ENCODE assay signal across 27 cellular contexts in the genomic region with DNA sequence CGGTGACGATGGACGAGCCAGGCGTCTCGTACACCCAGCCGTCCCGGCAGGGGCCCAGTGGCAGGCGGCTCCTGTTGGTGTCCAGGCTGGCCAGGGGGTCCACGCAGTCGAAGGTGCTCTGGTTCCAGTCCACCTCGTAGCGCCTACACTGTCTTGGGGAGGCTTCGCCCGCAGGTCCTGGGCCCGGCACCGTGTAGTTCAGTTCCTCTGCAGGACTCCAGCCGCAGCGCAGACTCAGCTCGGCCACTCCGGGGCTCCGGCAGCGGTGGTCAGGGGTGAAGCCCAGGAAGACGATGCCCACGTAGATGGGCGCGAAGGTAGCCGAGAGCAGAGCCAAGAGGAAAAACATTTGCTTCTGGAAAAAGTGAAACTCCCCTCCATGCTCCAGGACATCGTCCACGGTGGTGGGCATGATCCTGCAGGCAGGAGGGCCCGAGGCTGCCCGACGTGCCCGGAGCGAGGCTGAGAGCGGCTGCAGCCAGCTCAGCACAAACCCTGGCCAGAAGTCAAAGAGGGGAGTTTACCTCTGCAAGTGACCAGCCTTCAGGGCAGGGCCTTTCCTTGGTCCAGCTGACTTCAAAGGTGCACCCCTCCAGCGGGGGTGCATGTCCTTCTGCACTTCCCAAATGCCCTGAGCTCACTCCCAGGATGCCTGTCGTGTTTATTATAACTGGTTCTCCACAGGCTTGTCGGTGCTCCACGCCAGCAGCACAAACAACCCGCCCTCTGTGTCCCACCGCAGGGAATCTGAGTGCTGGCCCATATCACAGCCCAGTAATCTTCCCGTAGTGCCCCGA. TPM values are rescaled to one million over a fixed set of nuclear protein-coding genes. Genes with fewer than 3 reads are reported as not detected.
DNase-seq lines count a peak whose midpoint lies in the region; ATAC-seq and TF ChIP-seq lines count a peak whose summit lies in the region.
"Had no signal": no experiment of that assay in that cellular context is flagged by ENCODE, and none has a peak within 500 bp of the region (broad histone marks: within the 10 kb centered on the region; RNA-seq: fewer than 3 reads in every experiment).

Gene SLC22A2 (minus strand): TSS at position 476 of the 797 bp plus-strand sequence. CDS start 64 bp downstream, at position 412.

- H2AK5ac ChIP-seq in neuronal stem cell (ENCODE audit: low read depth, low read length), result peak within 1 kb of the TSS; percentile 41

- H3K9ac ChIP-seq in neuronal stem cell (ENCODE audit: low read depth, low read length, poor library complexity), result no peak within 1 kb of the TSS
- H3K9ac ChIP-seq: BLaER1 treated with 17β-estradiol and CSF1 and Interleukin-3, amounts not matched to agents 10 nM and 100 nM had no signal

- H3K79me2 ChIP-seq in hepatocyte, result no peaks in the 10 kb centered on the region

- no peaks in the 10 kb centered on the region for H3K79me1 ChIP-seq in neuronal stem cell (ENCODE audit: low read depth, low read length)

- intact Hi-C loops in left ventricle myocardium inferior (cut with micrococcal nuclease), result no loop called here
- intact Hi-C loops in uterus (cut with DNase I; ENCODE audit: low total_unique reads), result no loop called here

- no peaks in the 10 kb centered on the region for H3K9me2 ChIP-seq in hepatocyte (replicated peaks; ENCODE audit: insufficient read depth)

- ATAC-seq in HG03139 (IDR thresholded peaks at IDR 0.05; ENCODE audit: unreplicated experiment), result no peak
- ATAC-seq: foreskin keratinocyte; PC-3; stimulated activated effector memory CD8-positive, alpha-beta T cell treated with anti-CD3 and anti-CD28 coated beads, Interleukin-12 subunit alpha, Interleukin-12 subunit beta, amount 100 ng/mL, for 72 hours; T-cell had no signal

- peak within 1 kb of the TSS; percentile 1 for H2BK5ac ChIP-seq in neuronal stem cell (ENCODE audit: low read length)

- TF ChIP-seq POLR2A in uterus (IDR thresholded peaks at IDR 0.05), result no peak

- H3K4me3 ChIP-seq in cardiac muscle cell, result no peak within 1 kb of the TSS
- H3K4me3 ChIP-seq in left ventricle myocardium inferior, result no peak within 1 kb of the TSS
- H3K4me3 ChIP-seq in hepatocyte, result no peak within 1 kb of the TSS
- H3K4me3 ChIP-seq in neuronal stem cell (ENCODE audit: low read length in 2 of 2), result no peak within 1 kb of the TSS
- no peak within 1 kb of the TSS for H3K4me3 ChIP-seq in uterus
- H3K4me3 ChIP-seq in BE2C (ENCODE audit: low read depth, low read length), result no peak within 1 kb of the TSS
- H3K4me3 ChIP-seq in WERI-Rb-1 (ENCODE audit: low read depth, low read length), result no peak within 1 kb of the TSS
- H3K4me3 ChIP-seq: BLaER1 treated with 17β-estradiol and CSF1 and Interleukin-3, amounts not matched to agents 10 nM and 100 nM had no signal

- H3K9me3 ChIP-seq in cardiac muscle cell (ENCODE audit: low read depth) (no peaks in the 10 kb centered on the region), left ventricle myocardium inferior (replicated peaks) (no peaks in the 10 kb centered on the region), hepatocyte (ENCODE audit: low read depth) (no peaks in the 10 kb centered on the region), neuronal stem cell (replicated peaks in 1 of 2; ENCODE audit: control insufficient read depth in 2 of 2, insufficient read depth in 1 of 2, low read depth in 1 of 2, low read length in 2 of 2) (no peaks in the 10 kb centered on the region), uterus (no peaks in the 10 kb centered on the region), BE2C (no peaks in the 10 kb centered on the region), WERI-Rb-1 (ENCODE audit: severe bottlenecking) (no peaks in the 10 kb centered on the region)
- H3K9me3 ChIP-seq: BLaER1 treated with 17β-estradiol and CSF1 and Interleukin-3, amounts not matched to agents 10 nM and 100 nM had no signal

- peak within 1 kb of the TSS; percentile 70 for H3K18ac ChIP-seq in neuronal stem cell (ENCODE audit: low read length)

- no peak within 1 kb of the TSS for H4K91ac ChIP-seq in neuronal stem cell (ENCODE audit: low read depth, low read length, poor library complexity)

- H3K4me2 ChIP-seq in hepatocyte (no peak within 1 kb of the TSS), neuronal stem cell (ENCODE audit: insufficient read depth, low read length, poor library complexity, severe bottlenecking) (no peak within 1 kb of the TSS)
- H3K4me2 ChIP-seq: BLaER1 treated with 17β-estradiol and CSF1 and Interleukin-3, amounts not matched to agents 10 nM and 100 nM had no signal

- H3K4ac ChIP-seq in neuronal stem cell (ENCODE audit: low read length), result no peak within 1 kb of the TSS

- H3K23ac ChIP-seq in neuronal stem cell (ENCODE audit: low read depth, low read length, poor library complexity), result peak within 1 kb of the TSS; percentile 59

- H2AFZ ChIP-seq in hepatocyte (peak within 1 kb of the TSS; percentile 15), neuronal stem cell (ENCODE audit: low read length) (no peak within 1 kb of the TSS)

- TF ChIP-seq CTCF in cardiac muscle cell (IDR thresholded peaks at IDR 0.05; ENCODE audit: low read depth, low read length), result no peak
- no peak for TF ChIP-seq CTCF in left ventricle myocardium inferior (IDR thresholded peaks at IDR 0.05; ENCODE audit: borderline replicate concordance)
- no peak for TF ChIP-seq CTCF in hepatocyte (IDR thresholded peaks at IDR 0.05; ENCODE audit: poor library complexity)
- TF ChIP-seq CTCF in uterus (IDR thresholded peaks at IDR 0.05), result no peak
- no peak for TF ChIP-seq CTCF in BE2C (IDR thresholded peaks at IDR 0.05; ENCODE audit: low read depth, low read length)
- no peak for TF ChIP-seq CTCF in WERI-Rb-1 (IDR thresholded peaks at IDR 0.05; ENCODE audit: low read depth, low read length)

- WGBS in hepatocyte (ENCODE audit: low lambda C conversion rate, missing lambda C conversion rate), result 92% methylated on average over 43 of the region's 43 CpGs
- WGBS in neuronal stem cell (ENCODE audit: extremely low coverage in 2 of 2, insufficient read length in 2 of 2, insufficient replicate concordance in 1 of 2), 2 donors, result no CpG with 5 or more reads among the region's 43 CpGs

- H2BK12ac ChIP-seq in neuronal stem cell (ENCODE audit: low read length), result no peak within 1 kb of the TSS

- no peak within 1 kb of the TSS for H3K14ac ChIP-seq in neuronal stem cell (ENCODE audit: low read length)

- no peak for DNase-seq in cardiac muscle cell (ENCODE audit: low read depth in 1 of 2, low spot score in 1 of 2)
- DNase-seq in left ventricle myocardium inferior, result no peak
- no peak for DNase-seq in hepatocyte (ENCODE audit: low spot score)
- no peak for DNase-seq in neuronal stem cell (ENCODE audit: low spot score)
- DNase-seq in uterus, result no peak
- no peak for DNase-seq in BE2C
- DNase-seq in WERI-Rb-1, result no peak
- DNase-seq: activated CD8-positive, alpha-beta memory T cell treated with anti-CD3 and anti-CD28 coated beads for 24 hours; activated naive CD8-positive, alpha-beta T cell treated with anti-CD3 and anti-CD28 coated beads for 36 hours; activated T-cell treated with anti-CD3 and anti-CD28 coated beads, Interleukin-2, amount 50 U/mL, for 24 hours; dorsolateral prefrontal cortex; foreskin keratinocyte; naive B cell; NCI-H1105; NCI-H2029; NCI-H226; NCI-H82; PC-3; SHP77; stimulated activated CD4-positive, alpha-beta T cell treated with anti-CD3 and anti-CD28 coated beads, Interleukin-1b, Interleukin-23, amount 100 ng/mL, for 48 hours; T-cell had no signal

- H3K27me3 ChIP-seq in cardiac muscle cell (no peaks in the 10 kb centered on the region), left ventricle myocardium inferior (ENCODE audit: low read depth) (peaks cover 66% of the 10 kb centered on the region), hepatocyte (no peaks in the 10 kb centered on the region), neuronal stem cell (ENCODE audit: control insufficient read depth in 3 of 3, insufficient read depth in 3 of 3, low read depth in 1 of 3, low read length in 3 of 3) (peaks cover 0 to 4% (median 0%) of the 10 kb centered on the region in 3 experiments), uterus (no peaks in the 10 kb centered on the region), BE2C (peaks cover 6% of the 10 kb centered on the region; the same call in 1 of the 2 replicates), WERI-Rb-1 (ENCODE audit: insufficient read depth, low read depth, severe bottlenecking) (peaks cover 93% of the 10 kb centered on the region)
- H3K27me3 ChIP-seq: BLaER1 treated with 17β-estradiol and CSF1 and Interleukin-3, amounts not matched to agents 10 nM and 100 nM; foreskin keratinocyte had no signal

- H2BK120ac ChIP-seq in neuronal stem cell (ENCODE audit: low read depth, low read length), result no peak within 1 kb of the TSS

- no peak within 1 kb of the TSS for H4K8ac ChIP-seq in neuronal stem cell (ENCODE audit: low read depth, low read length)

- H3K36me3 ChIP-seq in cardiac muscle cell (no peaks in the 10 kb centered on the region), left ventricle myocardium inferior (no peaks in the 10 kb centered on the region), hepatocyte (replicated peaks; ENCODE audit: insufficient read depth, low read depth) (no peaks in the 10 kb centered on the region), neuronal stem cell (replicated peaks in 1 of 2; ENCODE audit: control insufficient read depth in 2 of 2, insufficient read depth in 2 of 2, low read length in 2 of 2) (no peaks in the 10 kb centered on the region), uterus (no peaks in the 10 kb centered on the region), BE2C (no peaks in the 10 kb centered on the region), WERI-Rb-1 (no peaks in the 10 kb centered on the region)
- H3K36me3 ChIP-seq: BLaER1 treated with 17β-estradiol and CSF1 and Interleukin-3, amounts not matched to agents 10 nM and 100 nM had no signal

- H3K27ac ChIP-seq in cardiac muscle cell (peak within 1 kb of the TSS; percentile 43), left ventricle myocardium inferior (replicated peaks) (no peak within 1 kb of the TSS), hepatocyte (peak within 1 kb of the TSS; percentile 48), neuronal stem cell (replicated peaks; ENCODE audit: low read length) (no peak within 1 kb of the TSS), uterus (peak within 1 kb of the TSS; percentile 46 to 62), WERI-Rb-1 (no peak within 1 kb of the TSS)
- H3K27ac ChIP-seq: BLaER1 treated with 17β-estradiol and CSF1 and Interleukin-3, amounts not matched to agents 10 nM and 100 nM; epithelial cell of prostate; foreskin keratinocyte; HL-60 had no signal

- H3K4me1 ChIP-seq in cardiac muscle cell (ENCODE audit: low read depth) (peaks cover 7% of the 10 kb centered on the region), left ventricle myocardium inferior (no peaks in the 10 kb centered on the region), hepatocyte (ENCODE audit: insufficient read depth) (peaks cover 63% of the 10 kb centered on the region), neuronal stem cell (ENCODE audit: control insufficient read depth in 2 of 2, insufficient read depth in 1 of 2, low read depth in 1 of 2, low read length in 2 of 2) (peaks cover 0 to 2% of the 10 kb centered on the region in 2 donors), uterus (no peaks in the 10 kb centered on the region), BE2C (no peaks in the 10 kb centered on the region)

- peak within 1 kb of the TSS; percentile 20 for H2BK15ac ChIP-seq in neuronal stem cell (ENCODE audit: low read length)

- H4K20me1 ChIP-seq in hepatocyte (ENCODE audit: insufficient read depth, poor library complexity, severe bottlenecking), result no peaks in the 10 kb centered on the region
- H4K20me1 ChIP-seq: BLaER1 treated with 17β-estradiol and CSF1 and Interleukin-3, amounts not matched to agents 10 nM and 100 nM had no signal

RNA-seq across cellular contexts. Expression of gene SLC22A2, which starts in this region (rescaled TPM):
- total RNA-seq in cardiac muscle cell (0.18 TPM in 1 of 2 replicates, not detected in the other), left ventricle myocardium inferior (not detected), hepatocyte (0.43 and 1.2 TPM in 2 replicates), uterus (under 1 TPM in 1 of 4 donors, not detected in 3; 0.21 TPM)
- polyA plus RNA-seq in cardiac muscle cell (not detected in 2 replicates), hepatocyte (0.57 and 1.5 TPM in 2 replicates)
- polyA plus RNA-seq in neuronal stem cell (2013, experiment 1 of 2), result not detected
- not detected for polyA plus RNA-seq in neuronal stem cell (2013, experiment 2 of 2)
- not detected for polyA plus RNA-seq in BE2C (2012; ENCODE audit: insufficient read depth, insufficient read length, low read depth)
- total RNA-seq: activated naive CD8-positive, alpha-beta T cell treated with anti-CD3 and anti-CD28 coated beads for 36 hours; foreskin keratinocyte; lung microvascular endothelial cell; PC-3; T-cell had no signal
- polyA plus RNA-seq: foreskin keratinocyte had no signal

Comparison
In these comparisons a context has a peak if more than half of its experiments do, and no peak if none do; other contexts are left out.
1. H3K27ac ChIP-seq: peak in cardiac muscle cell (single experiment), hepatocyte (single experiment) and uterus (2 of 2); none in left ventricle myocardium inferior (single experiment), neuronal stem cell (single experiment) and WERI-Rb-1 (single experiment).